8 cellular contexts compared by ENCODE assay signal in genomic region chr2:24077879-24078278, GRCh38. TPM values are rescaled to one million over a fixed set of nuclear protein-coding genes. Genes with fewer than 3 reads are reported as not detected.
DNase-seq lines count a peak whose midpoint lies in the region; ATAC-seq and TF ChIP-seq lines count a peak whose summit lies in the region.

No MANE protein-coding gene starts in this region.

- DNase-seq in SK-N-MC (ENCODE audit: low read depth, low spot score) (no peak), retinal pigment epithelial cell (ENCODE audit: low read depth) (no peak), NCI-H2107 (lab: John Stamatoyannopoulos, UW) (no peak), pons (ENCODE audit: low spot score) (no peak), SKM-1 treated with dmso at 0.1 percent for 144 hours (lab: John Stamatoyannopoulos, UW; ENCODE audit: unreplicated experiment) (no peak)

- 43 to 48% methylated on average over 2 of the region's 2 CpGs for WGBS in esophagus, 2 donors

- H3K27ac ChIP-seq in SK-N-MC (no peak overlapping the region), esophagus (ENCODE audit: low read depth in 2 of 2, low read length in 1 of 2) (peak overlapping the region; percentile 99)

- no peak for ATAC-seq in GM19463 (IDR thresholded peaks at IDR 0.05; ENCODE audit: unreplicated experiment)

- no peaks in the 10 kb centered on the region for H3K27me3 ChIP-seq in esophagus (ENCODE audit: control insufficient read depth in 1 of 2, insufficient read depth in 2 of 2, low read length in 2 of 2)

- H3K9ac ChIP-seq in ES-I3 (ENCODE audit: low read depth, low read length) (peak overlapping the region; percentile 58; the same call in 1 of the 2 replicates), SK-N-MC (ENCODE audit: insufficient read length) (peak overlapping the region; percentile 66)

- H3K9me3 ChIP-seq in ES-I3 (ENCODE audit: control insufficient read depth, insufficient read depth, low read length): no peaks in the 10 kb centered on the region
- no peaks in the 10 kb centered on the region for H3K9me3 ChIP-seq in SK-N-MC (ENCODE audit: low read depth, low read length)
- H3K9me3 ChIP-seq in esophagus (ENCODE audit: control insufficient read depth in 2 of 2, insufficient read depth in 1 of 2, low read depth in 1 of 2, low read length in 1 of 2): no peaks in the 10 kb centered on the region

- no peaks in the 10 kb centered on the region for H3K4me1 ChIP-seq in ES-I3 (ENCODE audit: insufficient read depth, low read length)
- H3K4me1 ChIP-seq in esophagus (ENCODE audit: control insufficient read depth in 2 of 2, insufficient read depth in 2 of 2, low read length in 1 of 2): peaks cover 0 to 9% of the 10 kb centered on the region in 2 donors

- H3K4me3 ChIP-seq in SK-N-MC: peak overlapping the region; percentile 97
- H3K4me3 ChIP-seq in esophagus (ENCODE audit: low read depth in 1 of 2, low read length in 2 of 2): peak overlapping the region; percentile 85 to 89
- peak overlapping the region; percentile 99 for H3K4me3 ChIP-seq in retinal pigment epithelial cell (ENCODE audit: low read length)

- TF ChIP-seq CTCF in retinal pigment epithelial cell (conservative IDR thresholded peaks at IDR 0.05; ENCODE audit: low read depth, low read length): no peak

- H3K36me3 ChIP-seq in ES-I3 (ENCODE audit: insufficient read depth, low read length) (peaks cover 12% of the 10 kb centered on the region), SK-N-MC (ENCODE audit: insufficient read depth, low read length) (peaks cover 11% of the 10 kb centered on the region), esophagus (ENCODE audit: control insufficient read depth in 2 of 2, insufficient read depth in 2 of 2, low read length in 1 of 2) (peaks cover 0 to 10% of the 10 kb centered on the region in 2 donors)

RNA-seq across cellular contexts. Expression of gene SF3B6, which starts 1.8 kb away (rescaled TPM):
- polyA plus RNA-seq in esophagus: 100 to 1,000 TPM in 1 of 2 donors, 10 to 100 TPM in 1; 92.1 to 139 TPM

RNA-seq across cellular contexts. Expression of gene TP53I3, which starts 6.8 kb away (rescaled TPM):
- polyA plus RNA-seq in esophagus: 100 to 1,000 TPM; 116 to 123 TPM

RNA-seq across cellular contexts. Expression of gene FKBP1B, which starts 28.3 kb away (rescaled TPM):
- polyA plus RNA-seq in esophagus: 1 to 10 TPM; 6.7 to 7.6 TPM

RNA-seq across cellular contexts. Expression of gene WDCP, which starts 30.7 kb away (rescaled TPM):
- 1 to 10 TPM; 1.2 to 1.9 TPM for polyA plus RNA-seq in esophagus

RNA-seq across cellular contexts. Expression of gene PFN4, which starts 45.3 kb away (rescaled TPM):
- under 1 TPM; 0.39 to 0.55 TPM for polyA plus RNA-seq in esophagus
